Comparison of ENCODE assay signal across 1 cellular context in genomic region chr11:47378836-47379170, GRCh38.
TF ChIP-seq lines count a peak whose summit lies in the region.

No MANE protein-coding gene starts in this region.

TF ChIP-seq in K562, 482 proteins besides CTCF, POLR2A, EP300 and RAD21:
- TF ChIP-seq ZNF592 (IDR thresholded peaks at IDR 0.05) (0 out of 2 replicates have a peak, but pooled peaks have one; percentile 20), ASH1L (IDR thresholded peaks at IDR 0.05; ENCODE audit: borderline replicate concordance, low read depth, partially characterized antibody) (no peak), ZNF143 (CRISPR knock-in tag; IDR thresholded peaks at IDR 0.05) (peak; percentile 27; the same call in 1 of the 2 replicates), ZNF445 (CRISPR knock-in tag; IDR thresholded peaks at IDR 0.05; ENCODE audit: low read depth) (no peak), TAF1 (IDR thresholded peaks at IDR 0.05; ENCODE audit: control insufficient read depth, extremely low read depth, insufficient read depth, low read length, severe bottlenecking) (no peak), ZNF589 (CRISPR knock-in tag; IDR thresholded peaks at IDR 0.05; ENCODE audit: low read depth) (peak; percentile 29; the same call in 1 of the 2 replicates), CBFB (CRISPR knock-in tag; IDR thresholded peaks at IDR 0.05) (0 out of 2 replicates have a peak, but pooled peaks have one; percentile 22), CAMTA2 (CRISPR knock-in tag; conservative IDR thresholded peaks at IDR 0.05) (no peak), NRF1 (conservative IDR thresholded peaks at IDR 0.05 in 1 of 2, IDR thresholded peaks at IDR 0.05 in 1 of 2) (0 out of 4 replicates have a peak, but pooled peaks of 1 of the 2 experiments have one; percentile 12), NBN (IDR thresholded peaks at IDR 0.05; ENCODE audit: low read depth) (no peak), ZNF12 (CRISPR knock-in tag; IDR thresholded peaks at IDR 0.05) (no peak), POLR2AphosphoS2 (IDR thresholded peaks at IDR 0.05; ENCODE audit: low read length) (no peak), ZNF561 (CRISPR knock-in tag; conservative IDR thresholded peaks at IDR 0.05) (no peak), ARHGAP35 (IDR thresholded peaks at IDR 0.05; ENCODE audit: partially characterized antibody) (no peak), PRPF4 (IDR thresholded peaks at IDR 0.05; ENCODE audit: insufficient read depth, low read depth, low read length, poor library complexity, severe bottlenecking) (no peak), ZNF740 (CRISPR knock-in tag; IDR thresholded peaks at IDR 0.05) (peak; percentile 85), ZNF740 (tag; IDR thresholded peaks at IDR 0.05) (no peak; a peak in 1 of 4 replicates), NCOA1 (IDR thresholded peaks at IDR 0.05; ENCODE audit: low read depth) (no peak), EP400 (IDR thresholded peaks at IDR 0.05) (0 out of 2 replicates have a peak, but pooled peaks have one; percentile 11), ERF (CRISPR knock-in tag; IDR thresholded peaks at IDR 0.05) (0 out of 2 replicates have a peak, but pooled peaks have one; percentile 50), NFE2L1 (tag; IDR thresholded peaks at IDR 0.05; ENCODE audit: borderline replicate concordance, low read depth) (no peak), ELF1 (tag; IDR thresholded peaks at IDR 0.05) (peak; percentile 37; the same call in 1 of the 2 replicates), U2AF1 (optimal IDR thresholded peaks at IDR 0.05; ENCODE audit: low read depth, low read length) (no peak), NFATC3 (IDR thresholded peaks at IDR 0.05) (no peak), ZZZ3 (IDR thresholded peaks at IDR 0.05) (no peak), NR2C1 (IDR thresholded peaks at IDR 0.05) (no peak), NR2C1 (tag; IDR thresholded peaks at IDR 0.05) (peak; percentile 9; the same call in 1 of the 2 replicates), ETV5 (CRISPR knock-in tag; IDR thresholded peaks at IDR 0.05; ENCODE audit: low read depth) (peak; percentile 8; the same call in 1 of the 2 replicates), RBM17 (IDR thresholded peaks at IDR 0.05; ENCODE audit: borderline replicate concordance, low read depth, low read length) (no peak), TCF15 (CRISPR knock-in tag; IDR thresholded peaks at IDR 0.05) (no peak), NCOA6 (IDR thresholded peaks at IDR 0.05) (no peak), NR4A1 (CRISPR knock-in tag; IDR thresholded peaks at IDR 0.05) (no peak), NR4A1 (tag; IDR thresholded peaks at IDR 0.05) (0 out of 2 replicates have a peak, but pooled peaks have one; percentile 55), SRSF3 (IDR thresholded peaks at IDR 0.05; ENCODE audit: insufficient read depth, low read length) (0 out of 2 replicates have a peak, but pooled peaks have one; percentile 31), RREB1 (CRISPR knock-in tag; IDR thresholded peaks at IDR 0.05) (no peak), TAF15 (IDR thresholded peaks at IDR 0.05; ENCODE audit: low read depth, low read length) (no peak), ZC3H4 (CRISPR knock-in tag; IDR thresholded peaks at IDR 0.05; ENCODE audit: borderline replicate concordance) (no peak; the same call in 1 of the 2 replicates), MCM2 (IDR thresholded peaks at IDR 0.05; ENCODE audit: low read depth) (no peak), ADNP (tag; IDR thresholded peaks at IDR 0.05) (0 out of 2 replicates have a peak, but pooled peaks have one; percentile 35), NR2C2 (CRISPR knock-in tag; IDR thresholded peaks at IDR 0.05) (0 out of 2 replicates have a peak, but pooled peaks have one; percentile 10), NR2C2 (tag; IDR thresholded peaks at IDR 0.05) (no peak), BRF1 (IDR thresholded peaks at IDR 0.05; ENCODE audit: borderline replicate concordance, extremely low read depth, insufficient read length) (no peak)
- TF ChIP-seq, protein P1, sequence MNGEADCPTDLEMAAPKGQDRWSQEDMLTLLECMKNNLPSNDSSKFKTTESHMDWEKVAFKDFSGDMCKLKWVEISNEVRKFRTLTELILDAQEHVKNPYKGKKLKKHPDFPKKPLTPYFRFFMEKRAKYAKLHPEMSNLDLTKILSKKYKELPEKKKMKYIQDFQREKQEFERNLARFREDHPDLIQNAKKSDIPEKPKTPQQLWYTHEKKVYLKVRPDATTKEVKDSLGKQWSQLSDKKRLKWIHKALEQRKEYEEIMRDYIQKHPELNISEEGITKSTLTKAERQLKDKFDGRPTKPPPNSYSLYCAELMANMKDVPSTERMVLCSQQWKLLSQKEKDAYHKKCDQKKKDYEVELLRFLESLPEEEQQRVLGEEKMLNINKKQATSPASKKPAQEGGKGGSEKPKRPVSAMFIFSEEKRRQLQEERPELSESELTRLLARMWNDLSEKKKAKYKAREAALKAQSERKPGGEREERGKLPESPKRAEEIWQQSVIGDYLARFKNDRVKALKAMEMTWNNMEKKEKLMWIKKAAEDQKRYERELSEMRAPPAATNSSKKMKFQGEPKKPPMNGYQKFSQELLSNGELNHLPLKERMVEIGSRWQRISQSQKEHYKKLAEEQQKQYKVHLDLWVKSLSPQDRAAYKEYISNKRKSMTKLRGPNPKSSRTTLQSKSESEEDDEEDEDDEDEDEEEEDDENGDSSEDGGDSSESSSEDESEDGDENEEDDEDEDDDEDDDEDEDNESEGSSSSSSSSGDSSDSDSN (IDR thresholded peaks at IDR 0.05; ENCODE audit: borderline replicate concordance in 1 of 2, low read depth in 2 of 2, low read length in 2 of 2): 0 out of 4 replicates have a peak, but pooled peaks of 1 of the 2 experiments have one; percentile 7
- TF ChIP-seq, protein P2, sequence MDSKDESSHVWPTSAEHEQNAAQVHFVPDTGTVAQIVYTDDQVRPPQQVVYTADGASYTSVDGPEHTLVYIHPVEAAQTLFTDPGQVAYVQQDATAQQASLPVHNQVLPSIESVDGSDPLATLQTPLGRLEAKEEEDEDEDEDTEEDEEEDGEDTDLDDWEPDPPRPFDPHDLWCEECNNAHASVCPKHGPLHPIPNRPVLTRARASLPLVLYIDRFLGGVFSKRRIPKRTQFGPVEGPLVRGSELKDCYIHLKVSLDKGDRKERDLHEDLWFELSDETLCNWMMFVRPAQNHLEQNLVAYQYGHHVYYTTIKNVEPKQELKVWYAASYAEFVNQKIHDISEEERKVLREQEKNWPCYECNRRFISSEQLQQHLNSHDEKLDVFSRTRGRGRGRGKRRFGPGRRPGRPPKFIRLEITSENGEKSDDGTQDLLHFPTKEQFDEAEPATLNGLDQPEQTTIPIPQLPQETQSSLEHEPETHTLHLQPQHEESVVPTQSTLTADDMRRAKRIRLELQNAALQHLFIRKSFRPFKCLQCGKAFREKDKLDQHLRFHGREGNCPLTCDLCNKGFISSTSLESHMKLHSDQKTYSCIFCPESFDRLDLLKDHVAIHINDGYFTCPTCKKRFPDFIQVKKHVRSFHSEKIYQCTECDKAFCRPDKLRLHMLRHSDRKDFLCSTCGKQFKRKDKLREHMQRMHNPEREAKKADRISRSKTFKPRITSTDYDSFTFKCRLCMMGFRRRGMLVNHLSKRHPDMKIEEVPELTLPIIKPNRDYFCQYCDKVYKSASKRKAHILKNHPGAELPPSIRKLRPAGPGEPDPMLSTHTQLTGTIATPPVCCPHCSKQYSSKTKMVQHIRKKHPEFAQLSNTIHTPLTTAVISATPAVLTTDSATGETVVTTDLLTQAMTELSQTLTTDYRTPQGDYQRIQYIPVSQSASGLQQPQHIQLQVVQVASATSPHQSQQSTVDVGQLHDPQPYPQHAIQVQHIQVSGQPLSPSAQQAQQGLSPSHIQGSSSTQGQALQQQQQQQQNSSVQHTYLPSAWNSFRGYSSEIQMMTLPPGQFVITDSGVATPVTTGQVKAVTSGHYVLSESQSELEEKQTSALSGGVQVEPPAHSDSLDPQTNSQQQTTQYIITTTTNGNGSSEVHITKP (IDR thresholded peaks at IDR 0.05; ENCODE audit: partially characterized antibody): peak; percentile 32
